Comparison of ENCODE assay signal across 23 cellular contexts in genomic region chr14:66698503-66698902, GRCh38.
DNase-seq lines count a peak whose midpoint lies in the region; ATAC-seq and TF ChIP-seq lines count a peak whose summit lies in the region.
"Had no signal": no experiment of that assay in that cellular context is flagged by ENCODE, and none has a peak within 500 bp of the region (broad histone marks: within the 10 kb centered on the region; RNA-seq: fewer than 3 reads in every experiment).

No MANE protein-coding gene starts in this region.

- no peaks in the 10 kb centered on the region for H3K27me3 Mint-ChIP-seq in activated naive CD4-positive, alpha-beta T cell treated with anti-CD3 and anti-CD28 coated beads for 36 hours (ENCODE audit: low read depth)
- H3K27me3 Mint-ChIP-seq in stimulated activated naive CD8-positive, alpha-beta T cell treated with anti-CD3 and anti-CD28 coated beads, Interleukin-15, amount 100 ng/mL, for 72 hours: no peaks in the 10 kb centered on the region
- H3K27me3 Mint-ChIP-seq: IgD-negative memory B cell had no signal

- H3K27ac ChIP-seq in RWPE2 (ENCODE audit: poor library complexity, severe bottlenecking): no peak overlapping the region
- H3K27ac ChIP-seq: HL-60 had no signal

- peaks cover 14 to 18% of the 10 kb centered on the region in 2 donors for H3K9me3 Mint-ChIP-seq in activated naive CD4-positive, alpha-beta T cell treated with anti-CD3 and anti-CD28 coated beads, Interleukin-2, amount 50 U/mL, for 72 hours
- H3K9me3 Mint-ChIP-seq in activated naive CD4-positive, alpha-beta T cell treated with anti-CD3 and anti-CD28 coated beads for 36 hours: peaks cover 11% of the 10 kb centered on the region
- H3K9me3 Mint-ChIP-seq in stimulated activated naive CD8-positive, alpha-beta T cell treated with anti-CD3 and anti-CD28 coated beads, Interleukin-15, amount 100 ng/mL, for 72 hours: peaks cover 16 to 22% of the 10 kb centered on the region in 2 donors

- H3K4me3 ChIP-seq in RWPE2 (ENCODE audit: severe bottlenecking) (no peak overlapping the region), epithelial cell of esophagus (ENCODE audit: low read length) (no peak overlapping the region)
- H3K4me3 ChIP-seq: GM23338 had no signal

- intact Hi-C loops in activated naive CD4-positive, alpha-beta T cell treated with anti-CD3 and anti-CD28 coated beads for 36 hours (cut with micrococcal nuclease): no loop called here

- H3K4me3 Mint-ChIP-seq in activated naive CD4-positive, alpha-beta T cell treated with anti-CD3 and anti-CD28 coated beads for 36 hours: no peak overlapping the region
- no peak overlapping the region for H3K4me3 Mint-ChIP-seq in stimulated activated naive CD8-positive, alpha-beta T cell treated with anti-CD3 and anti-CD28 coated beads, Interleukin-15, amount 100 ng/mL, for 72 hours
- H3K4me3 Mint-ChIP-seq: CD4-positive, CD25-positive, alpha-beta regulatory T cell; CD8-positive, alpha-beta memory T cell; GM23338; IgD-negative memory B cell had no signal

- H3K4me1 Mint-ChIP-seq in activated naive CD4-positive, alpha-beta T cell treated with anti-CD3 and anti-CD28 coated beads for 36 hours (ENCODE audit: low read depth): no peaks in the 10 kb centered on the region
- no peaks in the 10 kb centered on the region for H3K4me1 Mint-ChIP-seq in stimulated activated naive CD8-positive, alpha-beta T cell treated with anti-CD3 and anti-CD28 coated beads, Interleukin-15, amount 100 ng/mL, for 72 hours
- H3K4me1 Mint-ChIP-seq: CD4-positive, CD25-positive, alpha-beta regulatory T cell; CD8-positive, alpha-beta memory T cell; GM23338 had no signal

- H3K27ac Mint-ChIP-seq in activated naive CD4-positive, alpha-beta T cell treated with anti-CD3 and anti-CD28 coated beads, Interleukin-2, amount 50 U/mL, for 72 hours: no peak overlapping the region
- no peak overlapping the region for H3K27ac Mint-ChIP-seq in activated naive CD4-positive, alpha-beta T cell treated with anti-CD3 and anti-CD28 coated beads for 36 hours
- H3K27ac Mint-ChIP-seq in stimulated activated naive CD8-positive, alpha-beta T cell treated with anti-CD3 and anti-CD28 coated beads, Interleukin-15, amount 100 ng/mL, for 72 hours: no peak overlapping the region
- H3K27ac Mint-ChIP-seq: CD4-positive, CD25-positive, alpha-beta regulatory T cell; CD8-positive, alpha-beta memory T cell; GM23338 had no signal

- no peak for TF ChIP-seq CTCF in RWPE2 (IDR thresholded peaks at IDR 0.05; ENCODE audit: poor library complexity, severe bottlenecking)
- no peak for TF ChIP-seq CTCF in epithelial cell of esophagus (IDR thresholded peaks at IDR 0.05; ENCODE audit: insufficient read depth, low read depth, low read length, missing control alignments)

- H3K36me3 Mint-ChIP-seq in activated naive CD4-positive, alpha-beta T cell treated with anti-CD3 and anti-CD28 coated beads, Interleukin-2, amount 50 U/mL, for 72 hours: peaks cover 11 to 13% of the 10 kb centered on the region in 2 donors
- peaks cover 9% of the 10 kb centered on the region for H3K36me3 Mint-ChIP-seq in activated naive CD4-positive, alpha-beta T cell treated with anti-CD3 and anti-CD28 coated beads for 36 hours (ENCODE audit: low read depth)

- DNase-seq in activated naive CD4-positive, alpha-beta T cell treated with anti-CD3 and anti-CD28 coated beads, Interleukin-2, amount 50 U/mL, for 72 hours (ENCODE audit: low spot score in 2 of 2): no peak
- DNase-seq in activated naive CD4-positive, alpha-beta T cell treated with anti-CD3 and anti-CD28 coated beads for 36 hours: no peak
- DNase-seq in RWPE2 (ENCODE audit: low spot score): no peak
- peak; percentile 18 for DNase-seq in epithelial cell of esophagus (ENCODE audit: low read depth)
- no peak for DNase-seq in stimulated activated naive CD8-positive, alpha-beta T cell treated with anti-CD3 and anti-CD28 coated beads, Interleukin-15, amount 100 ng/mL, for 72 hours
- no peak for DNase-seq in HT-29 (ENCODE audit: low spot score)
- no peak for DNase-seq in RKO (ENCODE audit: low spot score)
- DNase-seq: ACHN; BE2C; C1 segment of cervical spinal cord; CD4-positive, CD25-positive, alpha-beta regulatory T cell; CD8-positive, alpha-beta memory T cell; COR-L47; DMS 273 treated with DMSO at 0.1 percent for 48 hours; DMS53; DND-41; EL; HCEC 1CT had no signal

- H3K36me3 ChIP-seq in RWPE2 (ENCODE audit: low read depth): no peaks in the 10 kb centered on the region
- H3K36me3 ChIP-seq: BE2C had no signal

- H3K4me1 ChIP-seq in RWPE2 (ENCODE audit: insufficient read depth, poor library complexity, severe bottlenecking): no peaks in the 10 kb centered on the region
- H3K4me1 ChIP-seq: BE2C had no signal

- CTCF ChIA-PET in activated naive CD4-positive, alpha-beta T cell treated with anti-CD3 and anti-CD28 coated beads for 36 hours (lab: Charles Lee): no interaction called here

- peak; percentile 59 to 91 for ATAC-seq in activated naive CD4-positive, alpha-beta T cell treated with anti-CD3 and anti-CD28 coated beads, Interleukin-2, amount 50 U/mL, for 72 hours
- ATAC-seq in RWPE2 (ENCODE audit: low read depth) (peak; percentile 40; the same call in 1 of the 3 replicates), HG03175 (IDR thresholded peaks at IDR 0.05; ENCODE audit: unreplicated experiment) (no peak)
- ATAC-seq in stimulated activated naive CD8-positive, alpha-beta T cell treated with anti-CD3 and anti-CD28 coated beads, Interleukin-15, amount 100 ng/mL, for 72 hours: peak; percentile 71
- ATAC-seq: GM23338, HepG2 had no signal

- no peaks in the 10 kb centered on the region for H3K9me3 ChIP-seq in RWPE2 (ENCODE audit: severe bottlenecking)
- H3K9me3 ChIP-seq: BE2C had no signal

- H3K27me3 ChIP-seq in RWPE2 (ENCODE audit: insufficient read depth, poor library complexity, severe bottlenecking): no peaks in the 10 kb centered on the region
- H3K27me3 ChIP-seq: BE2C had no signal
